ENCODE assay signal across 1 cellular context in genomic region chr17:75456417-75457046, GRCh38.
TF ChIP-seq lines count a peak whose summit lies in the region.

TMEM94 (plus strand) TSS chr17:75456635; CDS start chr17:75471906, 15,271 bp downstream.

TF ChIP-seq in K562, 482 proteins besides CTCF, POLR2A, EP300 and RAD21 (continued from another document and continues in another):
- no peak for TF ChIP-seq GTF3C2 (IDR thresholded peaks at IDR 0.05; ENCODE audit: borderline replicate concordance, extremely low read depth, insufficient read length)
- no peak for TF ChIP-seq HOXB6 (CRISPR knock-in tag; IDR thresholded peaks at IDR 0.05; ENCODE audit: borderline replicate concordance)
- TF ChIP-seq MYNN (IDR thresholded peaks at IDR 0.05): no peak
- TF ChIP-seq MYNN (CRISPR knock-in tag; IDR thresholded peaks at IDR 0.05): no peak
- TF ChIP-seq MGA (IDR thresholded peaks at IDR 0.05): no peak
- TF ChIP-seq ARID1B (IDR thresholded peaks at IDR 0.05): no peak
- TF ChIP-seq POLR2G (IDR thresholded peaks at IDR 0.05; ENCODE audit: low read depth, low read length): peak; percentile 77
- TF ChIP-seq YBX1 (IDR thresholded peaks at IDR 0.05): no peak
- TF ChIP-seq SAP30 (IDR thresholded peaks at IDR 0.05; ENCODE audit: borderline replicate concordance, insufficient read depth, low read depth, low read length, poor library complexity, severe bottlenecking): peak; percentile 68
- no peak for TF ChIP-seq ELK3 (CRISPR knock-in tag; IDR thresholded peaks at IDR 0.05)
- TF ChIP-seq SP2 (IDR thresholded peaks at IDR 0.05; ENCODE audit: extremely low read depth, low read depth, low read length, poor library complexity, severe bottlenecking): peak; percentile 79
- no peak for TF ChIP-seq BRF2 (IDR thresholded peaks at IDR 0.05; ENCODE audit: borderline replicate concordance, insufficient read depth, insufficient read length)
- TF ChIP-seq ZNF175 (CRISPR knock-in tag; IDR thresholded peaks at IDR 0.05; ENCODE audit: low read depth): no peak
- no peak for TF ChIP-seq BDP1 (IDR thresholded peaks at IDR 0.05; ENCODE audit: insufficient read depth, insufficient read length)
- no peak for TF ChIP-seq ZBTB9 (CRISPR knock-in tag; IDR thresholded peaks at IDR 0.05)
- peak; percentile 96 for TF ChIP-seq TAF9B (IDR thresholded peaks at IDR 0.05; ENCODE audit: partially characterized antibody)
- TF ChIP-seq ZBED1 (IDR thresholded peaks at IDR 0.05): no peak
- no peak for TF ChIP-seq ARID3B (CRISPR knock-in tag; IDR thresholded peaks at IDR 0.05; ENCODE audit: borderline replicate concordance)
- TF ChIP-seq SNAPC5 (CRISPR knock-in tag; IDR thresholded peaks at IDR 0.05): no peak
- TF ChIP-seq E2F8 (IDR thresholded peaks at IDR 0.05; ENCODE audit: low read depth, partially characterized antibody): peak; percentile 97
- TF ChIP-seq FOXA1 (IDR thresholded peaks at IDR 0.05; ENCODE audit: borderline replicate concordance): no peak
- peak; percentile 100 for TF ChIP-seq ASH1L (IDR thresholded peaks at IDR 0.05; ENCODE audit: borderline replicate concordance, low read depth, partially characterized antibody)
- TF ChIP-seq ZBTB11 (CRISPR knock-in tag; IDR thresholded peaks at IDR 0.05): peak in 1 of 3 experiments; percentile 49; a peak in 1 of 6 replicates
- peak; percentile 99 for TF ChIP-seq RBM25 (IDR thresholded peaks at IDR 0.05; ENCODE audit: low read depth, low read length, severe bottlenecking)
